In genomic region chr17:73888875-73889274, GRCh38 we compare ENCODE assay signal across 18 cellular contexts.
A peak's percentile ranks its signal among the peaks of the same experiment; 100 is the strongest.
DNase-seq lines count a peak whose midpoint lies in the region; ATAC-seq and TF ChIP-seq lines count a peak whose summit lies in the region.
"Had no signal": no experiment of that assay in that cellular context is flagged by ENCODE, and none has a peak within 500 bp of the region (broad histone marks: within the 10 kb centered on the region; RNA-seq: fewer than 3 reads in every experiment).

No MANE protein-coding gene starts in this region.

- ATAC-seq in heart right ventricle (peak in 3 of 8 donors; percentile 18 to 52 (median 26)), lung (ENCODE audit: insufficient read depth, low FRiP score) (no peak), GM21717 (IDR thresholded peaks at IDR 0.05; ENCODE audit: unreplicated experiment) (no peak)
- ATAC-seq: GM12878 had no signal

- TF ChIP-seq CTCF in heart right ventricle (IDR thresholded peaks at IDR 0.05): no peak
- TF ChIP-seq CTCF in right atrium auricular region (IDR thresholded peaks at IDR 0.05): no peak
- TF ChIP-seq CTCF in left ventricle myocardium inferior (IDR thresholded peaks at IDR 0.05; ENCODE audit: borderline replicate concordance): no peak
- no peak for TF ChIP-seq CTCF in lung (IDR thresholded peaks at IDR 0.05; ENCODE audit: control extremely low read depth, extremely low read depth)

- H3K4me3 ChIP-seq in heart right ventricle (no peak overlapping the region), right atrium auricular region (no peak overlapping the region), left ventricle myocardium inferior (no peak overlapping the region), lung (no peak overlapping the region)
- H3K4me3 ChIP-seq: GM12878 had no signal

- WGBS in heart right ventricle, 2 donors: 71 to 72% methylated on average over 7 of the region's 7 CpGs
- 77 to 83% methylated on average over 7 of the region's 7 CpGs for WGBS in lung, 2 donors

- DNase-seq in heart right ventricle (peak; percentile 8 to 25), right atrium auricular region (ENCODE audit: low spot score) (no peak), left ventricle myocardium inferior (peak; percentile 33), lung (ENCODE audit: low spot score) (peak; percentile 30), NCI-H2196 treated with DMSO at 0.1 percent for 48 hours (lab: John Stamatoyannopoulos, UW; ENCODE audit: unreplicated experiment) (no peak)
- DNase-seq in activated CD4-positive, alpha-beta T cell treated with anti-CD3 and anti-CD28 coated beads for 1 hour: no peak
- DNase-seq: ACHN; BE2C; CD4-positive, CD25-positive, alpha-beta regulatory T cell; CD8-positive, alpha-beta memory T cell; COR-L47; DMS 273 treated with DMSO at 0.1 percent for 48 hours; DMS53; DND-41; EL; H9 had no signal

- intact Hi-C loops in heart right ventricle (cut with DNase I): no loop called here
- intact Hi-C loops in left ventricle myocardium inferior (cut with micrococcal nuclease): no loop called here

- H3K4me1 ChIP-seq in heart right ventricle: peaks cover 0 to 5% (median 0%) of the 10 kb centered on the region in 9 donors
- peaks cover 0 to 4% of the 10 kb centered on the region in 2 donors for H3K4me1 ChIP-seq in right atrium auricular region
- H3K4me1 ChIP-seq in left ventricle myocardium inferior: no peaks in the 10 kb centered on the region
- H3K4me1 ChIP-seq in lung (ENCODE audit: control insufficient read depth in 2 of 2, insufficient read depth in 2 of 2, low read length in 2 of 2): no peaks in the 10 kb centered on the region
- H3K4me1 ChIP-seq: BE2C had no signal

- H3K27me3 ChIP-seq in heart right ventricle (peaks cover 0 to 20% (median 10%) of the 10 kb centered on the region in 7 donors), right atrium auricular region (no peaks in the 10 kb centered on the region), left ventricle myocardium inferior (ENCODE audit: low read depth) (peaks cover 49% of the 10 kb centered on the region), lung (ENCODE audit: control insufficient read depth, insufficient read depth) (no peaks in the 10 kb centered on the region)
- H3K27me3 ChIP-seq: BE2C had no signal

- H3K27ac ChIP-seq in heart right ventricle (no peak overlapping the region), right atrium auricular region (no peak overlapping the region), left ventricle myocardium inferior (replicated peaks) (no peak overlapping the region), lung (ENCODE audit: low read depth in 1 of 2, low read length in 1 of 2) (no peak overlapping the region)

- H3K36me3 ChIP-seq in heart right ventricle (no peaks in the 10 kb centered on the region), right atrium auricular region (no peaks in the 10 kb centered on the region), left ventricle myocardium inferior (no peaks in the 10 kb centered on the region), lung (ENCODE audit: control insufficient read depth in 2 of 2, insufficient read depth in 2 of 2, low read length in 2 of 2) (no peaks in the 10 kb centered on the region)
- H3K36me3 ChIP-seq: BE2C had no signal

- peaks cover 0 to 10% (median 0%) of the 10 kb centered on the region in 11 donors for H3K9me3 ChIP-seq in heart right ventricle
- peaks cover 0 to 10% of the 10 kb centered on the region in 2 donors for H3K9me3 ChIP-seq in right atrium auricular region
- peaks cover 11% of the 10 kb centered on the region for H3K9me3 ChIP-seq in left ventricle myocardium inferior (replicated peaks)
- H3K9me3 ChIP-seq in lung (ENCODE audit: control insufficient read depth in 2 of 2, insufficient read depth in 1 of 2, low read length in 1 of 2): peaks cover 0 to 4% of the 10 kb centered on the region in 2 donors
- H3K9me3 ChIP-seq: BE2C had no signal

Comparison
In these comparisons a context has a peak if more than half of its experiments do, and no peak if none do; other contexts are left out.
1. DNase-seq: peak in heart right ventricle (2 of 2), left ventricle myocardium inferior (single experiment) and lung (single experiment); none in right atrium auricular region (single experiment), NCI-H2196 treated with DMSO at 0.1 percent for 48 hours (single experiment) and activated CD4-positive, alpha-beta T cell treated with anti-CD3 and anti-CD28 coated beads for 1 hour (single experiment).